Comparison of ENCODE assay signal across 1 cellular context in the genomic region with DNA sequence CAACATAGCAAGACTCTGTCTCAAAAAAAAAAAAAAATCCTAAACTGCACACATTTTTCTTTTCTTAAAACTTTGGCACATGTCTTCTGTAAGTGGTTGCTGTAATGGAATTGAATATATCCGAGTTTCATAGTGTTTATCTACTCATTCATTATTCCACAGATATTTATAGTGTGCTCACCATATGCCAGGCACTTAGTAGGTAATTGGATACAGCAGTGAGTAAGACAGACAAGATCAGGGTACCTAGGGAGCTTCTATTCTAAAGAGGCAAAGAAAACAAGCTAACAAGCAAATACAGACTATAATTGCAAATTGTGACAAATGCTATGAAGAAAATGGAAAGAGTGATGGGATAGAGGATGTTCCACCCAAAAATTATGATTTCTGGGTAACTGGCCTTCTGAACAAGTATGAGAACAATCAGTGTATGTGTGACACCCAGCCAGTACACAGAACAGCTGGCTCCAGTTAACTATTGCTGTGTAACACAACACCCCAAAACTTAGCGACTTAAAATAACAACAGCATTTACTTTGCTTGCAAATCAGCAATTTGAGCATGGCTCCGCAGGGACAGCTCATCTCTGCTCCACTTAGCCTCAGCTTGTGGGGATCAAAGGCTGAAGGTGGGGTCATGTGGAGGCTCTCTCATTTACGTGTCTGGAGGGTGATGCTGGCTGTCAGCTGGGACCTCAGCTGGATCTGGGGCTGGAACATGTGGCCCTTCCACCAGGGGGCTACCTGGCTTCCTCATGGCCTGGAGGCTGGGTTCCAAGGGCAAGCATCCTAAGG.
TF ChIP-seq lines count a peak whose summit lies in the region.

No MANE protein-coding gene starts in this region.

TF ChIP-seq in HepG2, 621 proteins besides CTCF, POLR2A, EP300 and RAD21:
- TF ChIP-seq, protein P1, sequence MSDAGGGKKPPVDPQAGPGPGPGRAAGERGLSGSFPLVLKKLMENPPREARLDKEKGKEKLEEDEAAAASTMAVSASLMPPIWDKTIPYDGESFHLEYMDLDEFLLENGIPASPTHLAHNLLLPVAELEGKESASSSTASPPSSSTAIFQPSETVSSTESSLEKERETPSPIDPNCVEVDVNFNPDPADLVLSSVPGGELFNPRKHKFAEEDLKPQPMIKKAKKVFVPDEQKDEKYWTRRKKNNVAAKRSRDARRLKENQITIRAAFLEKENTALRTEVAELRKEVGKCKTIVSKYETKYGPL (CRISPR knock-in tag; IDR thresholded peaks at IDR 0.05), result no peak
- TF ChIP-seq, protein P2, sequence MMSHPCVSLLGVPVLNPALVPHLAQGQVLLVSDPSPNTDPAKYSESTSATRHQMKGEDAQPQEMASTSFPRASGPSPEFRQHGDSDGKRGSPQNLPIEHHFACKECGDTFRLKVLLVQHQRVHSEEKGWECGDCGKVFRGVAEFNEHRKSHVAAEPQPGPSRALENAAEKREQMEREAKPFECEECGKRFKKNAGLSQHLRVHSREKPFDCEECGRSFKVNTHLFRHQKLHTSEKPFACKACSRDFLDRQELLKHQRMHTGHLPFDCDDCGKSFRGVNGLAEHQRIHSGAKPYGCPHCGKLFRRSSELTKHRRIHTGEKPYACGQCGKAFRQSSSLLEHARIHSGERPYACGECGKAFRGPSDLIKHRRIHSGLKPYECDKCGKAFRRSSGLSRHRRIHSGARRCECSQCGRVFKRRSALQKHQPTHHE (CRISPR knock-in tag; IDR thresholded peaks at IDR 0.05; ENCODE audit: borderline replicate concordance), result no peak
- TF ChIP-seq ZNF546 (CRISPR knock-in tag; conservative IDR thresholded peaks at IDR 0.05) (no peak), GABPA (IDR thresholded peaks at IDR 0.05; ENCODE audit: low read depth, low read length) (no peak), GABPA (CRISPR knock-in tag; IDR thresholded peaks at IDR 0.05; ENCODE audit: low read depth) (no peak), SNRNP70 (IDR thresholded peaks at IDR 0.05; ENCODE audit: low read depth, low read length) (no peak), RAD51 (IDR thresholded peaks at IDR 0.05; ENCODE audit: borderline replicate concordance) (no peak), ZNF326 (CRISPR knock-in tag; IDR thresholded peaks at IDR 0.05; ENCODE audit: borderline replicate concordance) (no peak), GPN1 (CRISPR knock-in tag; IDR thresholded peaks at IDR 0.05; ENCODE audit: borderline replicate concordance) (no peak), ZNF296 (CRISPR knock-in tag; conservative IDR thresholded peaks at IDR 0.05) (no peak), ZNF746 (CRISPR knock-in tag; IDR thresholded peaks at IDR 0.05) (no peak), ZNF891 (CRISPR knock-in tag; IDR thresholded peaks at IDR 0.05) (no peak), ZNF773 (CRISPR knock-in tag; IDR thresholded peaks at IDR 0.05; ENCODE audit: borderline replicate concordance) (no peak), ATF1 (CRISPR knock-in tag; IDR thresholded peaks at IDR 0.05) (no peak)
- TF ChIP-seq, protein P3, sequence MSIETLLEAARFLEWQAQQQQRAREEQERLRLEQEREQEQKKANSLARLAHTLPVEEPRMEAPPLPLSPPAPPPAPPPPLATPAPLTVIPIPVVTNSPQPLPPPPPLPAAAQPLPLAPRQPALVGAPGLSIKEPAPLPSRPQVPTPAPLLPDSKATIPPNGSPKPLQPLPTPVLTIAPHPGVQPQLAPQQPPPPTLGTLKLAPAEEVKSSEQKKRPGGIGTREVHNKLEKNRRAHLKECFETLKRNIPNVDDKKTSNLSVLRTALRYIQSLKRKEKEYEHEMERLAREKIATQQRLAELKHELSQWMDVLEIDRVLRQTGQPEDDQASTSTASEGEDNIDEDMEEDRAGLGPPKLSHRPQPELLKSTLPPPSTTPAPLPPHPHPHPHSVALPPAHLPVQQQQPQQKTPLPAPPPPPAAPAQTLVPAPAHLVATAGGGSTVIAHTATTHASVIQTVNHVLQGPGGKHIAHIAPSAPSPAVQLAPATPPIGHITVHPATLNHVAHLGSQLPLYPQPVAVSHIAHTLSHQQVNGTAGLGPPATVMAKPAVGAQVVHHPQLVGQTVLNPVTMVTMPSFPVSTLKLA (IDR thresholded peaks at IDR 0.05), result no peak
- TF ChIP-seq, protein P4, sequence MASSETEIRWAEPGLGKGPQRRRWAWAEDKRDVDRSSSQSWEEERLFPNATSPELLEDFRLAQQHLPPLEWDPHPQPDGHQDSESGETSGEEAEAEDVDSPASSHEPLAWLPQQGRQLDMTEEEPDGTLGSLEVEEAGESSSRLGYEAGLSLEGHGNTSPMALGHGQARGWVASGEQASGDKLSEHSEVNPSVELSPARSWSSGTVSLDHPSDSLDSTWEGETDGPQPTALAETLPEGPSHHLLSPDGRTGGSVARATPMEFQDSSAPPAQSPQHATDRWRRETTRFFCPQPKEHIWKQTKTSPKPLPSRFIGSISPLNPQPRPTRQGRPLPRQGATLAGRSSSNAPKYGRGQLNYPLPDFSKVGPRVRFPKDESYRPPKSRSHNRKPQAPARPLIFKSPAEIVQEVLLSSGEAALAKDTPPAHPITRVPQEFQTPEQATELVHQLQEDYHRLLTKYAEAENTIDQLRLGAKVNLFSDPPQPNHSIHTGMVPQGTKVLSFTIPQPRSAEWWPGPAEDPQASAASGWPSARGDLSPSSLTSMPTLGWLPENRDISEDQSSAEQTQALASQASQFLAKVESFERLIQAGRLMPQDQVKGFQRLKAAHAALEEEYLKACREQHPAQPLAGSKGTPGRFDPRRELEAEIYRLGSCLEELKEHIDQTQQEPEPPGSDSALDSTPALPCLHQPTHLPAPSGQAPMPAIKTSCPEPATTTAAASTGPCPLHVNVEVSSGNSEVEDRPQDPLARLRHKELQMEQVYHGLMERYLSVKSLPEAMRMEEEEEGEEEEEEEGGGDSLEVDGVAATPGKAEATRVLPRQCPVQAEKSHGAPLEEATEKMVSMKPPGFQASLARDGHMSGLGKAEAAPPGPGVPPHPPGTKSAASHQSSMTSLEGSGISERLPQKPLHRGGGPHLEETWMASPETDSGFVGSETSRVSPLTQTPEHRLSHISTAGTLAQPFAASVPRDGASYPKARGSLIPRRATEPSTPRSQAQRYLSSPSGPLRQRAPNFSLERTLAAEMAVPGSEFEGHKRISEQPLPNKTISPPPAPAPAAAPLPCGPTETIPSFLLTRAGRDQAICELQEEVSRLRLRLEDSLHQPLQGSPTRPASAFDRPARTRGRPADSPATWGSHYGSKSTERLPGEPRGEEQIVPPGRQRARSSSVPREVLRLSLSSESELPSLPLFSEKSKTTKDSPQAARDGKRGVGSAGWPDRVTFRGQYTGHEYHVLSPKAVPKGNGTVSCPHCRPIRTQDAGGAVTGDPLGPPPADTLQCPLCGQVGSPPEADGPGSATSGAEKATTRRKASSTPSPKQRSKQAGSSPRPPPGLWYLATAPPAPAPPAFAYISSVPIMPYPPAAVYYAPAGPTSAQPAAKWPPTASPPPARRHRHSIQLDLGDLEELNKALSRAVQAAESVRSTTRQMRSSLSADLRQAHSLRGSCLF (CRISPR knock-in tag; IDR thresholded peaks at IDR 0.05; ENCODE audit: borderline replicate concordance), result no peak
